In the genomic region with DNA sequence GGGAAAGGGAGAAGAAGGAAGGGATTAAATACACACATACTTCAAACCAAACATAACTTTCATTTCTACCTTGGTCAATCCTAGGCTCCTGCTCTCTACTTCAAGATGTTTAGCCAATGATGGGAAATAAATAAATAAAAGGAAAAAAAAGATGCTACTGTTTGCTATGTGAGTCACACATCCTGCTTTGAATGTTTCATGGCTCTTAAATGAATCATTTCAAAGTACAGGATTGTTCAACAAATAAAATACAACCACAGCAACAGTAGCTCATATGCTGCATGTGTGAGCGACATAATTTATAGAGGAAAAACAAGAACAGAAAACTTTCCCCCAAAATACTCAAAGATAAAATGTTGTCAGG, we compare ENCODE assay signal across 9 cellular contexts. TPM values are rescaled to one million over a fixed set of nuclear protein-coding genes. Genes with fewer than 3 reads are reported as not detected.
DNase-seq lines count a peak whose midpoint lies in the region; ATAC-seq and TF ChIP-seq lines count a peak whose summit lies in the region.
"Had no signal": no experiment of that assay in that cellular context is flagged by ENCODE, and none has a peak within 500 bp of the region (broad histone marks: within the 10 kb centered on the region; RNA-seq: fewer than 3 reads in every experiment).

No MANE protein-coding gene starts in this region.

- no peaks in the 10 kb centered on the region for H3K9me3 ChIP-seq in mucosa of descending colon

- peak overlapping the region; percentile 90 for H3K27ac ChIP-seq in brain microvascular endothelial cell
- H3K27ac ChIP-seq: HL-60 had no signal

- CTCF ChIA-PET in BJ (lab: Yijun Ruan, JAX), result interaction anchor here (0.7 to 1.3 kb wide), 2 partner anchors 27 to 114 kb away, joined by 3 to 9 read pairs; a partner anchor contains a TSS

- peaks cover 16% of the 10 kb centered on the region for H3K4me1 ChIP-seq in mucosa of descending colon (ENCODE audit: low read depth)

- in situ Hi-C loops in brain microvascular endothelial cell (cut with HindIII; ENCODE audit: low pct_ligation_motif_present, low sequenced_read_pairs), result no loop called here

- H3K4me3 ChIP-seq in BJ (ENCODE audit: low read depth, low read length), result no peak overlapping the region
- H3K4me3 ChIP-seq in brain microvascular endothelial cell (ENCODE audit: low read depth, low read length), result no peak overlapping the region
- H3K4me3 ChIP-seq in mucosa of descending colon, result no peak overlapping the region

- POLR2A ChIA-PET in BJ (lab: Charles Lee), result interaction anchor here (0.5 kb wide), 1 partner anchor 52 kb away, joined by 3 read pairs; no protein-coding TSS in a partner anchor

- TF ChIP-seq CTCF in BJ (IDR thresholded peaks at IDR 0.05; ENCODE audit: insufficient read depth, low read depth, low read length), result no peak
- TF ChIP-seq CTCF in brain microvascular endothelial cell (IDR thresholded peaks at IDR 0.05; ENCODE audit: low read depth, low read length, missing control alignments), result no peak
- no peak for TF ChIP-seq CTCF in mucosa of descending colon (IDR thresholded peaks at IDR 0.05)

- ATAC-seq in mucosa of descending colon (peak; percentile 81), HG02759 (IDR thresholded peaks at IDR 0.05; ENCODE audit: unreplicated experiment) (no peak), HG02642 (IDR thresholded peaks at IDR 0.05; ENCODE audit: poor library complexity, unreplicated experiment) (no peak)

- H3K27me3 ChIP-seq in BJ (ENCODE audit: control insufficient read depth, insufficient read depth, low read length) (no peaks in the 10 kb centered on the region), brain microvascular endothelial cell (replicated peaks) (no peaks in the 10 kb centered on the region)

- H3K36me3 ChIP-seq in BJ (ENCODE audit: control insufficient read depth, insufficient read depth, low read length), result no peaks in the 10 kb centered on the region
- no peaks in the 10 kb centered on the region for H3K36me3 ChIP-seq in brain microvascular endothelial cell (replicated peaks)
- no peaks in the 10 kb centered on the region for H3K36me3 ChIP-seq in mucosa of descending colon (ENCODE audit: low read depth)

- intact Hi-C loops in mucosa of descending colon (cut with DNase I, micrococcal nuclease), result no loop called here

- DNase-seq in BJ (ENCODE audit: low read depth) (peak; percentile 64), LoVo (ENCODE audit: low spot score) (peak; percentile 93), brain microvascular endothelial cell (peak; percentile 67), mucosa of descending colon (no peak), NCI-H82 treated with DMSO at 0.1 percent for 48 hours (lab: John Stamatoyannopoulos, UW; ENCODE audit: unreplicated experiment) (no peak)
- no peak for DNase-seq in stimulated activated CD4-positive, alpha-beta T cell treated with anti-CD3 and anti-CD28 coated beads, Interleukin-4, amount 100 ng/mL, for 24 hours

RNA-seq across cellular contexts. Expression of a gene that starts 54.3 kb away (rescaled TPM):
- polyA plus RNA-seq in BJ (2011; rRNA removed), result not detected in 2 replicates
- polyA minus RNA-seq in BJ (2011; rRNA and poly(A)+ RNA removed), result not detected in 2 replicates
- total RNA-seq in mucosa of descending colon, result not detected

Comparison
In these comparisons a context has a peak if more than half of its experiments do, and no peak if none do; other contexts are left out.
1. DNase-seq: peak in BJ (single experiment), LoVo (single experiment) and brain microvascular endothelial cell (single experiment); none in mucosa of descending colon (0 of 3), stimulated activated CD4-positive, alpha-beta T cell treated with anti-CD3 and anti-CD28 coated beads, Interleukin-4, amount 100 ng/mL, for 24 hours (single experiment) and NCI-H82 treated with DMSO at 0.1 percent for 48 hours (single experiment).